ENCODE assay signal across 8 cellular contexts in the genomic region with DNA sequence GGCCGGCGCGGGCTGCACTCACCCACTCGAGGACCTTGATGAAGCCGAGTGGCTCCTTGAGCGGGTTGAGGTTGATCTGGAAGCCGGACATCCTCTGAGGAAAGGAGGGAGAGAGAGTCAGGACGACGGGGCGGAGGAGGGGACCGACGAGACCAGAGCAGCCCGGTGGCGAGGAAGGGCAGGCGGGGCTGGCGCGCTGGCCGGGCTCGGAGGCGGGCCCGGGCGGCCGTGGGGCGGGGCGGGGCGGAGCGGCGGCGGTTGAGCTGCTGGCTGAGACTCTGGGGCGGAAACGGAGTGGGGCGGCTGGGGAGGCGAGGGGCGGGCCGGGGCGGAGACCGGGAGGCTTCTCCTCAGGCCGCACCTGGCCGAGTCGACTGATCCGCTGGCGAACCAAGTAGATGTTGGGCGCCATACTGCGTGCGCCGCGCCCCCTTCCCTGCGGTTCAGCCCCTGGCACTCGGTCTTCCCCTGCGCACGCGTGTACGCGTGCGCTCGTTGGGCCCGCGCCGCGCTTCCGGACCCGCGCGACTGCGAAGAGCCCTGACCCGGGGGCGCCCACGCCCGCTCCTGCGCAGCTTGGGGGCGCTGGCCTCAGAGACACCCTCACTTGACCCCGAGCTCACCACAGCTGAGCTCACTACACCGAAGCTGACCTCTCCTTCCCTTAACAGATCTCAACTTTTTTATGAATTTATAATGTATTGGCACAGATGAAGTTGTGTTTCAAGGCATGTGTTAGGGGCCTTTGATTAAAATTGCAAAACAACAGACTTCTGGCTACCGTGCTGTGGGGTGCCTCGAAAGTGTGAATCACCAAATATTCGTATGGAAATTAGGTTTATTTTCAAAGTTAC. TPM values are rescaled to one million over a fixed set of nuclear protein-coding genes. Genes with fewer than 3 reads are reported as not detected.
DNase-seq lines count a peak whose midpoint lies in the region; ATAC-seq and TF ChIP-seq lines count a peak whose summit lies in the region.

A gene (minus strand): TSS at position 195 of the 854 bp plus-strand sequence. CDS start 104 bp downstream, at position 91.

- H3K4me1 ChIP-seq in adipocyte (ENCODE audit: control insufficient read depth, insufficient read depth, low read length) (peaks cover 38% of the 10 kb centered on the region), heart left ventricle (peaks cover 0 to 40% (median 30%) of the 10 kb centered on the region in 12 donors), upper lobe of right lung (peaks cover 34% of the 10 kb centered on the region)

- TF ChIP-seq POLR2A in heart left ventricle (IDR thresholded peaks at IDR 0.05): no peak

- H3K9me3 ChIP-seq in adipocyte (ENCODE audit: control insufficient read depth, low read length) (no peaks in the 10 kb centered on the region), heart left ventricle (no peaks in the 10 kb centered on the region), upper lobe of right lung (no peaks in the 10 kb centered on the region)

- ATAC-seq in HG02678 (IDR thresholded peaks at IDR 0.05; ENCODE audit: unreplicated experiment): peak; percentile 82
- peak; percentile 85 to 98 (median 95) for ATAC-seq in heart left ventricle
- ATAC-seq in upper lobe of right lung: peak; percentile 97

- TF ChIP-seq CTCF in GM12872 (IDR thresholded peaks at IDR 0.05; ENCODE audit: insufficient read depth, low read depth, low read length) (0 out of 3 replicates have a peak, but pooled peaks have one; percentile 11), heart left ventricle (IDR thresholded peaks at IDR 0.05) (peak in 5 of 12 donors; percentile 21 to 48 (median 41)), upper lobe of right lung (IDR thresholded peaks at IDR 0.05) (peak; percentile 9)

- peak; percentile 94 to 97 (median 97) for DNase-seq in NCI-H1417 (lab: John Stamatoyannopoulos, UW)
- peak; percentile 98 for DNase-seq in SW480 (ENCODE audit: low spot score)
- peak; percentile 95 for DNase-seq in adipocyte (ENCODE audit: low read depth)
- peak; percentile 93 to 97 (median 95) for DNase-seq in heart left ventricle
- peak; percentile 97 for DNase-seq in posterior vena cava (ENCODE audit: low spot score)
- peak; percentile 97 for DNase-seq in upper lobe of right lung

- H3K27me3 ChIP-seq in adipocyte (replicated peaks; ENCODE audit: control insufficient read depth, insufficient read depth, low read length): no peaks in the 10 kb centered on the region
- H3K27me3 ChIP-seq in heart left ventricle: no peaks in the 10 kb centered on the region
- H3K27me3 ChIP-seq in upper lobe of right lung: no peaks in the 10 kb centered on the region

- WGBS in heart left ventricle, 4 donors: 2 to 4% (median 3%) methylated on average over 32 to 76 of the region's 76 CpGs

- H3K27ac ChIP-seq in heart left ventricle: peak within 1 kb of the TSS; percentile 93 to 100 (median 98)
- H3K27ac ChIP-seq in upper lobe of right lung: peak within 1 kb of the TSS; percentile 96

- intact Hi-C loops in heart left ventricle (cut with DNase I) (loop anchor here in 9 of 10 donors (1.0 to 5.0 kb wide), 7 partner anchors 40 to 56 kb away; no protein-coding TSS in a partner anchor), posterior vena cava (cut with DNase I) (loop anchor here (5.0 to 10.0 kb wide), 2 partner anchors 48 to 1475 kb away; no protein-coding TSS in a partner anchor), upper lobe of right lung (cut with DNase I) (no loop called here)

- H3K36me3 ChIP-seq in adipocyte (ENCODE audit: control insufficient read depth, insufficient read depth, low read length, severe bottlenecking) (no peaks in the 10 kb centered on the region), heart left ventricle (no peaks in the 10 kb centered on the region), upper lobe of right lung (no peaks in the 10 kb centered on the region)

- peak within 1 kb of the TSS; percentile 92 for H3K9ac ChIP-seq in adipocyte (ENCODE audit: low read length)

- H3K4me3 ChIP-seq in adipocyte (ENCODE audit: low read length) (peak within 1 kb of the TSS; percentile 96), heart left ventricle (peak within 1 kb of the TSS; percentile 48 to 94 (median 76)), upper lobe of right lung (peak within 1 kb of the TSS; percentile 66)

RNA-seq across cellular contexts. Expression of the gene that starts here (rescaled TPM):
- total RNA-seq in heart left ventricle: 10 to 100 TPM; 71.7 to 99.8 (median 78.5) TPM
- polyA plus RNA-seq in heart left ventricle: 10 to 100 TPM; 70.6 to 93.4 TPM
- total RNA-seq in posterior vena cava: 10 to 100 TPM; 81.4 to 89.8 TPM
- total RNA-seq in upper lobe of right lung: 92.4 TPM

Comparison
In these comparisons a context has a peak if more than half of its experiments do, and no peak if none do; other contexts are left out.
1. Peak in every context shown above with its lines: DNase-seq, ATAC-seq, H3K4me3 ChIP-seq and H3K27ac ChIP-seq.